1 cellular context compared by ENCODE assay signal in the genomic region with DNA sequence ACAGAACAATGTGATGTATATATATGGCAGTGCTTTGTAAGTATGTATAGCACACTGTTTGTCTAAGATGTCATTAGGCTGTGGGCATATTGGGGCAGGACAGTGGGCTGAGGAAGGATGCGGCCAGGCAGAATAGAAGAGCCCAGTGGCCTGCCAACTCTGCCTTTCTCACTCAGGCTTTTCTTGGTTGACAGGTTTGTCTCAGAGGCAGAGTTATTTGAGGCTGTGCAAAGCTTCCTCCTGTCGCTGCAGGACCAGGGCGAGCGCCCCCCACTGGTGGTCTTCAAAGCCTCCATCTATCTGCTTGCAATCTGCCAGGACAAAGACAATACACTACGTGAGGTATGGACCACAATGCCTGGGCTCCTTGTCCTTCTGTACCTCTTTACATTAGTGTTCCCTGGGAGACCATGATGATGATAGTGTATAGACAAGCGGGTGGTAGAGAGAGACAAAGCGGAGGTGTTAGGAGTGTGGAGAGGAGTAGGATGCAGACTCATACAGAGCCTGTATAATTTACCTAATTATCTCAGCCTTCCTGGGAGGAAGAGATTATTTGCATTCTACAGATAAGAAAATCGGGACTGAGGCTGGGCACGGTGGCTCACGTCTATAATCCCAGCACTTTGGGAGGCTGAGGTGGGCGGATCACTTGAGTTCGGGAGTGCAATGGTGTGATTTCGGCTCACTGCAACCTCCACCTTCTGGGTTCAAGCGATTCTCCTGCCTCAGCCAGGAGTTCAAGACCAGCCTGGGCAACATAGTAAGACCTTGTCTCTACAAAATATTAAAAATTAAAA.
TF ChIP-seq lines count a peak whose summit lies in the region.

No MANE protein-coding gene starts in this region.

TF ChIP-seq in HEK293, 187 proteins besides CTCF, POLR2A, EP300 and RAD21 (continued from another document):
- TF ChIP-seq, protein P1, sequence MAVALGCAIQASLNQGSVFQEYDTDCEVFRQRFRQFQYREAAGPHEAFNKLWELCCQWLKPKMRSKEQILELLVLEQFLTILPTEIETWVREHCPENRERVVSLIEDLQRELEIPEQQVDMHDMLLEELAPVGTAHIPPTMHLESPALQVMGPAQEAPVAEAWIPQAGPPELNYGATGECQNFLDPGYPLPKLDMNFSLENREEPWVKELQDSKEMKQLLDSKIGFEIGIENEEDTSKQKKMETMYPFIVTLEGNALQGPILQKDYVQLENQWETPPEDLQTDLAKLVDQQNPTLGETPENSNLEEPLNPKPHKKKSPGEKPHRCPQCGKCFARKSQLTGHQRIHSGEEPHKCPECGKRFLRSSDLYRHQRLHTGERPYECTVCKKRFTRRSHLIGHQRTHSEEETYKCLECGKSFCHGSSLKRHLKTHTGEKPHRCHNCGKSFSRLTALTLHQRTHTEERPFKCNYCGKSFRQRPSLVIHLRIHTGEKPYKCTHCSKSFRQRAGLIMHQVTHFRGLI (tag by site-specific recombination; IDR thresholded peaks at IDR 0.05): no peak
- TF ChIP-seq, protein P2, sequence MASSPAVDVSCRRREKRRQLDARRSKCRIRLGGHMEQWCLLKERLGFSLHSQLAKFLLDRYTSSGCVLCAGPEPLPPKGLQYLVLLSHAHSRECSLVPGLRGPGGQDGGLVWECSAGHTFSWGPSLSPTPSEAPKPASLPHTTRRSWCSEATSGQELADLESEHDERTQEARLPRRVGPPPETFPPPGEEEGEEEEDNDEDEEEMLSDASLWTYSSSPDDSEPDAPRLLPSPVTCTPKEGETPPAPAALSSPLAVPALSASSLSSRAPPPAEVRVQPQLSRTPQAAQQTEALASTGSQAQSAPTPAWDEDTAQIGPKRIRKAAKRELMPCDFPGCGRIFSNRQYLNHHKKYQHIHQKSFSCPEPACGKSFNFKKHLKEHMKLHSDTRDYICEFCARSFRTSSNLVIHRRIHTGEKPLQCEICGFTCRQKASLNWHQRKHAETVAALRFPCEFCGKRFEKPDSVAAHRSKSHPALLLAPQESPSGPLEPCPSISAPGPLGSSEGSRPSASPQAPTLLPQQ (tag by site-specific recombination; IDR thresholded peaks at IDR 0.05): no peak
- TF ChIP-seq, protein P3, sequence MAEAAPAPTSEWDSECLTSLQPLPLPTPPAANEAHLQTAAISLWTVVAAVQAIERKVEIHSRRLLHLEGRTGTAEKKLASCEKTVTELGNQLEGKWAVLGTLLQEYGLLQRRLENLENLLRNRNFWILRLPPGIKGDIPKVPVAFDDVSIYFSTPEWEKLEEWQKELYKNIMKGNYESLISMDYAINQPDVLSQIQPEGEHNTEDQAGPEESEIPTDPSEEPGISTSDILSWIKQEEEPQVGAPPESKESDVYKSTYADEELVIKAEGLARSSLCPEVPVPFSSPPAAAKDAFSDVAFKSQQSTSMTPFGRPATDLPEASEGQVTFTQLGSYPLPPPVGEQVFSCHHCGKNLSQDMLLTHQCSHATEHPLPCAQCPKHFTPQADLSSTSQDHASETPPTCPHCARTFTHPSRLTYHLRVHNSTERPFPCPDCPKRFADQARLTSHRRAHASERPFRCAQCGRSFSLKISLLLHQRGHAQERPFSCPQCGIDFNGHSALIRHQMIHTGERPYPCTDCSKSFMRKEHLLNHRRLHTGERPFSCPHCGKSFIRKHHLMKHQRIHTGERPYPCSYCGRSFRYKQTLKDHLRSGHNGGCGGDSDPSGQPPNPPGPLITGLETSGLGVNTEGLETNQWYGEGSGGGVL (tag by site-specific recombination; IDR thresholded peaks at IDR 0.05): no peak
- peak; percentile 18; the same call in 1 of the 2 replicates for TF ChIP-seq TCF7L2 (IDR thresholded peaks at IDR 0.05; ENCODE audit: borderline replicate concordance, low read depth, low read length)
- peak; percentile 26; the same call in 1 of the 2 replicates for TF ChIP-seq ZNF654 (tag by site-specific recombination; IDR thresholded peaks at IDR 0.05; ENCODE audit: low read depth)
- TF ChIP-seq, protein P4, sequence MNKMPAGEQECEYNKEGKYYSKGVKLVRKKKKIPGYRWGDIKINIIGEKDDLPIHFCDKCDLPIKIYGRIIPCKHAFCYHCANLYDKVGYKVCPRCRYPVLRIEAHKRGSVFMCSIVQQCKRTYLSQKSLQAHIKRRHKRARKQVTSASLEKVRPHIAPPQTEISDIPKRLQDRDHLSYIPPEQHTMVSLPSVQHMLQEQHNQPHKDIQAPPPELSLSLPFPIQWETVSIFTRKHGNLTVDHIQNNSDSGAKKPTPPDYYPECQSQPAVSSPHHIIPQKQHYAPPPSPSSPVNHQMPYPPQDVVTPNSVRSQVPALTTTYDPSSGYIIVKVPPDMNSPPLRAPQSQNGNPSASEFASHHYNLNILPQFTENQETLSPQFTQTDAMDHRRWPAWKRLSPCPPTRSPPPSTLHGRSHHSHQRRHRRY (tag by site-specific recombination; IDR thresholded peaks at IDR 0.05): no peak
- no peak for TF ChIP-seq OVOL3 (tag by site-specific recombination; IDR thresholded peaks at IDR 0.05)
- no peak for TF ChIP-seq MEIS1 (CRISPR knock-in tag; IDR thresholded peaks at IDR 0.05; ENCODE audit: borderline replicate concordance)
- no peak for TF ChIP-seq RBAK (tag by site-specific recombination; IDR thresholded peaks at IDR 0.05)
- TF ChIP-seq, protein P5, sequence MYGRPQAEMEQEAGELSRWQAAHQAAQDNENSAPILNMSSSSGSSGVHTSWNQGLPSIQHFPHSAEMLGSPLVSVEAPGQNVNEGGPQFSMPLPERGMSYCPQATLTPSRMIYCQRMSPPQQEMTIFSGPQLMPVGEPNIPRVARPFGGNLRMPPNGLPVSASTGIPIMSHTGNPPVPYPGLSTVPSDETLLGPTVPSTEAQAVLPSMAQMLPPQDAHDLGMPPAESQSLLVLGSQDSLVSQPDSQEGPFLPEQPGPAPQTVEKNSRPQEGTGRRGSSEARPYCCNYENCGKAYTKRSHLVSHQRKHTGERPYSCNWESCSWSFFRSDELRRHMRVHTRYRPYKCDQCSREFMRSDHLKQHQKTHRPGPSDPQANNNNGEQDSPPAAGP (tag by site-specific recombination; IDR thresholded peaks at IDR 0.05): no peak
- TF ChIP-seq KLF1 (tag by site-specific recombination; IDR thresholded peaks at IDR 0.05): no peak
- TF ChIP-seq TRIM28 (IDR thresholded peaks at IDR 0.05; ENCODE audit: borderline replicate concordance, low read length): peak; percentile 86; the same call in 1 of the 2 replicates
- no peak for TF ChIP-seq ZNF514 (tag by site-specific recombination; IDR thresholded peaks at IDR 0.05)
- TF ChIP-seq ZNF394 (tag by site-specific recombination; IDR thresholded peaks at IDR 0.05; ENCODE audit: borderline replicate concordance): no peak
- no peak for TF ChIP-seq ZXDB (tag by site-specific recombination; IDR thresholded peaks at IDR 0.05)
- no peak for TF ChIP-seq YY2 (tag by site-specific recombination; IDR thresholded peaks at IDR 0.05)
- TF ChIP-seq, protein P6, sequence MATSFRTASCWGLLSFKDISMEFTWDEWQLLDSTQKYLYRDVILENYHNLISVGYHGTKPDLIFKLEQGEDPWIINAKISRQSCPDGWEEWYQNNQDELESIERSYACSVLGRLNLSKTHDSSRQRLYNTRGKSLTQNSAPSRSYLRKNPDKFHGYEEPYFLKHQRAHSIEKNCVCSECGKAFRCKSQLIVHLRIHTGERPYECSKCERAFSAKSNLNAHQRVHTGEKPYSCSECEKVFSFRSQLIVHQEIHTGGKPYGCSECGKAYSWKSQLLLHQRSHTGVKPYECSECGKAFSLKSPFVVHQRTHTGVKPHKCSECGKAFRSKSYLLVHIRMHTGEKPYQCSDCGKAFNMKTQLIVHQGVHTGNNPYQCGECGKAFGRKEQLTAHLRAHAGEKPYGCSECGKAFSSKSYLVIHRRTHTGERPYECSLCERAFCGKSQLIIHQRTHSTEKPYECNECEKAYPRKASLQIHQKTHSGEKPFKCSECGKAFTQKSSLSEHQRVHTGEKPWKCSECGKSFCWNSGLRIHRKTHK (tag by site-specific recombination; IDR thresholded peaks at IDR 0.05): no peak
- no peak for TF ChIP-seq SALL2 (tag by site-specific recombination; IDR thresholded peaks at IDR 0.05; ENCODE audit: borderline replicate concordance)
- no peak for TF ChIP-seq ZNF76 (tag by site-specific recombination; IDR thresholded peaks at IDR 0.05; ENCODE audit: borderline replicate concordance, low read depth)
- TF ChIP-seq ZNF174 (tag by site-specific recombination; IDR thresholded peaks at IDR 0.05): no peak
- TF ChIP-seq ZBTB21 (tag by site-specific recombination; IDR thresholded peaks at IDR 0.05): no peak
- no peak for TF ChIP-seq ZNF660 (tag by site-specific recombination; IDR thresholded peaks at IDR 0.05)
- TF ChIP-seq SP7 (tag by site-specific recombination; IDR thresholded peaks at IDR 0.05): peak; percentile 46; the same call in 1 of the 2 replicates
- no peak for TF ChIP-seq ZNF146 (tag by site-specific recombination; IDR thresholded peaks at IDR 0.05)
- TF ChIP-seq, protein P7, sequence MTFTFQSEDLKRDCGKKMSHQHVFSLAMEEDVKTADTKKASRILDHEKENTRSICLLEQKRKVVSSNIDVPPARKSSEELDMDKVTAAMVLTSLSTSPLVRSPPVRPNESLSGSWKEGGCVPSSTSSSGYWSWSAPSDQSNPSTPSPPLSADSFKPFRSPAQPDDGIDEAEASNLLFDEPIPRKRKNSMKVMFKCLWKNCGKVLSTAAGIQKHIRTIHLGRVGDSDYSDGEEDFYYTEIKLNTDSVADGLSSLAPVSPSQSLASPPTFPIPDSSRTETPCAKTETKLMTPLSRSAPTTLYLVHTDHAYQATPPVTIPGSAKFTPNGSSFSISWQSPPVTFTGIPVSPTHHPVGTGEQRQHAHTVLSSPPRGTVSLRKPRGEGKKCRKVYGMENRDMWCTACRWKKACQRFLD (tag by site-specific recombination; IDR thresholded peaks at IDR 0.05): no peak
- no peak for TF ChIP-seq ZNF23 (tag by site-specific recombination; IDR thresholded peaks at IDR 0.05; ENCODE audit: borderline replicate concordance)
- TF ChIP-seq GLIS2 (tag by site-specific recombination; IDR thresholded peaks at IDR 0.05): no peak
- TF ChIP-seq ZEB2 (tag by site-specific recombination; IDR thresholded peaks at IDR 0.05): no peak
- TF ChIP-seq ZNF571 (tag by site-specific recombination; IDR thresholded peaks at IDR 0.05): no peak
- TF ChIP-seq, protein P8, sequence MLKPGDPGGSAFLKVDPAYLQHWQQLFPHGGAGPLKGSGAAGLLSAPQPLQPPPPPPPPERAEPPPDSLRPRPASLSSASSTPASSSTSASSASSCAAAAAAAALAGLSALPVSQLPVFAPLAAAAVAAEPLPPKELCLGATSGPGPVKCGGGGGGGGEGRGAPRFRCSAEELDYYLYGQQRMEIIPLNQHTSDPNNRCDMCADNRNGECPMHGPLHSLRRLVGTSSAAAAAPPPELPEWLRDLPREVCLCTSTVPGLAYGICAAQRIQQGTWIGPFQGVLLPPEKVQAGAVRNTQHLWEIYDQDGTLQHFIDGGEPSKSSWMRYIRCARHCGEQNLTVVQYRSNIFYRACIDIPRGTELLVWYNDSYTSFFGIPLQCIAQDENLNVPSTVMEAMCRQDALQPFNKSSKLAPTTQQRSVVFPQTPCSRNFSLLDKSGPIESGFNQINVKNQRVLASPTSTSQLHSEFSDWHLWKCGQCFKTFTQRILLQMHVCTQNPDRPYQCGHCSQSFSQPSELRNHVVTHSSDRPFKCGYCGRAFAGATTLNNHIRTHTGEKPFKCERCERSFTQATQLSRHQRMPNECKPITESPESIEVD (tag by site-specific recombination; IDR thresholded peaks at IDR 0.05): no peak
- TF ChIP-seq ZBTB1 (tag by site-specific recombination; IDR thresholded peaks at IDR 0.05): no peak
- TF ChIP-seq ZSCAN16 (tag by site-specific recombination; IDR thresholded peaks at IDR 0.05): no peak
- peak; percentile 75 for TF ChIP-seq GLIS1 (tag by site-specific recombination; IDR thresholded peaks at IDR 0.05)
- no peak for TF ChIP-seq ZNF701 (tag by site-specific recombination; IDR thresholded peaks at IDR 0.05)
- peak; percentile 71 for TF ChIP-seq ZFHX2 (tag by site-specific recombination; conservative IDR thresholded peaks at IDR 0.05)
- TF ChIP-seq ZFP37 (tag by site-specific recombination; IDR thresholded peaks at IDR 0.05): no peak
- no peak for TF ChIP-seq ZNF311 (tag by site-specific recombination; IDR thresholded peaks at IDR 0.05; ENCODE audit: borderline replicate concordance)
- TF ChIP-seq, protein P9, sequence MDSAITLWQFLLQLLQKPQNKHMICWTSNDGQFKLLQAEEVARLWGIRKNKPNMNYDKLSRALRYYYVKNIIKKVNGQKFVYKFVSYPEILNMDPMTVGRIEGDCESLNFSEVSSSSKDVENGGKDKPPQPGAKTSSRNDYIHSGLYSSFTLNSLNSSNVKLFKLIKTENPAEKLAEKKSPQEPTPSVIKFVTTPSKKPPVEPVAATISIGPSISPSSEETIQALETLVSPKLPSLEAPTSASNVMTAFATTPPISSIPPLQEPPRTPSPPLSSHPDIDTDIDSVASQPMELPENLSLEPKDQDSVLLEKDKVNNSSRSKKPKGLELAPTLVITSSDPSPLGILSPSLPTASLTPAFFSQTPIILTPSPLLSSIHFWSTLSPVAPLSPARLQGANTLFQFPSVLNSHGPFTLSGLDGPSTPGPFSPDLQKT (IDR thresholded peaks at IDR 0.05; ENCODE audit: borderline replicate concordance, low read depth, low read length): no peak
- TF ChIP-seq, protein P10, sequence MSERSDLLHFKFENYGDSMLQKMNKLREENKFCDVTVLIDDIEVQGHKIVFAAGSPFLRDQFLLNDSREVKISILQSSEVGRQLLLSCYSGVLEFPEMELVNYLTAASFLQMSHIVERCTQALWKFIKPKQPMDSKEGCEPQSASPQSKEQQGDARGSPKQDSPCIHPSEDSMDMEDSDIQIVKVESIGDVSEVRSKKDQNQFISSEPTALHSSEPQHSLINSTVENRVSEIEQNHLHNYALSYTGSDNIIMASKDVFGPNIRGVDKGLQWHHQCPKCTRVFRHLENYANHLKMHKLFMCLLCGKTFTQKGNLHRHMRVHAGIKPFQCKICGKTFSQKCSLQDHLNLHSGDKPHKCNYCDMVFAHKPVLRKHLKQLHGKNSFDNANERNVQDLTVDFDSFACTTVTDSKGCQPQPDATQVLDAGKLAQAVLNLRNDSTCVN (tag by site-specific recombination; optimal IDR thresholded peaks at IDR 0.05): no peak
- TF ChIP-seq ZNF10 (tag by site-specific recombination; IDR thresholded peaks at IDR 0.05): no peak
TF ChIP-seq in HEK293: peak in this region for 8.
